ENCODE assay signal across 16 cellular contexts in the genomic region with DNA sequence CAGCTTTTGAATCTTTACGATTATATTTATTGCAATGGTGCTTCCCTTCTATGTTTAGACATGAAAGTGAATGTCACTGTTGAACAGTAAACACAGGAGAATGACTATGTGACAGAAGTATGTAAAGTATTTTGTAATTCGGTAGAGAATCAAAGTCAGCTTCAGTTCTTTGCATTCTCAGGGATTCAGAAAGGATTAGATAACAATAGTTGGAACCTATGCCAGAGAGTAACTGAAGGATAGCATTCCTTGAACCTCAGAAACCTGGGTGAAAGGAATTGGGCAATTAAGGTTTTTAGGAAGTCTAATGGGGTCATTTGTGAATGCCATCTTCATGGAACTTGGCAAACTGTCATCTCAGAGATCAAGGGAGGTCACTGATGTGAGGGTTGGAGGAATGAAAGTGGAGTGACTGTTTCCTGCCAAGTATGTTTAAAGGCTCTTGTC.
A peak's percentile ranks its signal among the peaks of the same experiment; 100 is the strongest.
DNase-seq lines count a peak whose midpoint lies in the region; ATAC-seq, FAIRE-seq and TF ChIP-seq lines count a peak whose summit lies in the region.
"Had no signal": no experiment of that assay in that cellular context is flagged by ENCODE, and none has a peak within 500 bp of the region (broad histone marks: within the 10 kb centered on the region; RNA-seq: fewer than 3 reads in every experiment).

No MANE protein-coding gene starts in this region.

- H3K4me3 ChIP-seq in epithelial cell of proximal tubule (ENCODE audit: low read depth, low read length) = no peak overlapping the region
- H3K4me3 ChIP-seq: gastrocnemius medialis, thoracic aorta had no signal

- DNase-seq in EH (ENCODE audit: low read depth) = peak; percentile 71
- DNase-seq in RCC 7860 (ENCODE audit: low spot score) = peak; percentile 15
- peak; percentile 47 for DNase-seq in epithelial cell of proximal tubule (ENCODE audit: low read depth)
- peak; percentile 45 for DNase-seq in non-pigmented ciliary epithelial cell (ENCODE audit: low read depth)
- DNase-seq in NCI-H2196 treated with DMSO at 0.1 percent for 48 hours (lab: John Stamatoyannopoulos, UW; ENCODE audit: unreplicated experiment) = no peak
- no peak for DNase-seq in stimulated activated CD4-positive, alpha-beta T cell treated with anti-CD3 and anti-CD28 coated beads, Interleukin-4, amount 100 ng/mL, for 24 hours
- no peak for DNase-seq in stimulated activated CD8-positive, alpha-beta memory T cell treated with anti-CD3 and anti-CD28 coated beads, Interleukin-4, amount 100 ng/mL, for 48 hours
- DNase-seq: activated CD8-positive, alpha-beta T cell treated with anti-CD3 and anti-CD28 coated beads for 36 hours; activated naive CD8-positive, alpha-beta T cell treated with anti-CD3 and anti-CD28 coated beads, Interleukin-2, amount 10 ng/mL, durations not matched to agents 7 days and 5 days; DMS53; gastrocnemius medialis; naive B cell; NCI-H187; stimulated activated CD4-positive, alpha-beta T cell treated with anti-CD3 and anti-CD28 coated beads, Interleukin-2, amount 100 ng/mL, for 24 hours had no signal

- TF ChIP-seq CTCF in epithelial cell of proximal tubule (conservative IDR thresholded peaks at IDR 0.05; ENCODE audit: low read depth, low read length) = no peak

- ATAC-seq in GM18868 (IDR thresholded peaks at IDR 0.05; ENCODE audit: unreplicated experiment) = no peak
- ATAC-seq: activated CD8-positive, alpha-beta T cell treated with anti-CD3 and anti-CD28 coated beads for 36 hours; gastrocnemius medialis had no signal

- no peak for FAIRE-seq in RCC 7860 (lab: Jason Lieb, UNC)

Comparison
In these comparisons a context has a peak if more than half of its experiments do, and no peak if none do; other contexts are left out.
1. DNase-seq: peak in EH (single experiment), RCC 7860 (single experiment), epithelial cell of proximal tubule (single experiment) and non-pigmented ciliary epithelial cell (single experiment); none in NCI-H2196 treated with DMSO at 0.1 percent for 48 hours (single experiment), stimulated activated CD4-positive, alpha-beta T cell treated with anti-CD3 and anti-CD28 coated beads, Interleukin-4, amount 100 ng/mL, for 24 hours (single experiment) and stimulated activated CD8-positive, alpha-beta memory T cell treated with anti-CD3 and anti-CD28 coated beads, Interleukin-4, amount 100 ng/mL, for 48 hours (single experiment).